Comparison of ENCODE assay signal across 11 cellular contexts in the genomic region with DNA sequence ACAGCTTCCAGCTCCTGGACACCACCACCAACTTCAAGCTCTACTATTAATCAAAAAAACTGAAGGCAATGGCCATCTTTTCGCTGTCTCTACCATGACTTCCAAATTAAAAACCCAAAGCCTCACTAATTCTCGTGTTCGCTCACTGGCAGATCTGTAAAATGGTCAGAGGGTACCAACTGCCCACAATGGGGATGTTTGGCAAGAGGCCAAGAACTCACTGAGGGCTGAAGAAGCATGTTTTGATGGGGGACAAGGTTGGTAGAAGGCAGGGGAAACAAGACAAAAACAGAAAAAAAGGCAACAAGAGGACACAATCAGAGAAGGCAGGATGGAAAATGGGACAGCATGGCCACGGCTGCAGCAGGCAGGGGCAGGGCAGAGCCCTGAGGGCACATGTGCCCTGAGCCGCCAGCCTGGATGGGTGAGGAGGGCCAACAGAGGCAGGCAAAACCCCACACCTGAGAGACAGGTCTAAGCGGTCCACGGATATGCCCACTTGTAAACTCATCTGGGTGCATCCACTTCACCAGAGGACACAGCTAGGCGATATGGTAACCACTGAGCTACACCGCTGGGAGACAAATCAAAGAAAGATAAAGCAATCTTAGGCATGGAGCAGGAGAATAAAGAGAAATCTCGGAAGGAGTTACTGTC. TPM values are rescaled to one million over a fixed set of nuclear protein-coding genes. Genes with fewer than 3 reads are reported as not detected.
DNase-seq lines count a peak whose midpoint lies in the region; ATAC-seq and TF ChIP-seq lines count a peak whose summit lies in the region.
"Had no signal": no experiment of that assay in that cellular context is flagged by ENCODE, and none has a peak within 500 bp of the region (broad histone marks: within the 10 kb centered on the region; RNA-seq: fewer than 3 reads in every experiment).

No MANE protein-coding gene starts in this region.

- no peaks in the 10 kb centered on the region for H3K9me3 Mint-ChIP-seq in activated CD8-positive, alpha-beta memory T cell treated with anti-CD3 and anti-CD28 coated beads, Interleukin-2, amount 10 ng/mL, durations not matched to agents 7 days and 5 days (ENCODE audit: low read depth)
- H3K9me3 Mint-ChIP-seq in endothelial cell (ENCODE audit: unreplicated experiment), result no peaks in the 10 kb centered on the region

- H3K79me2 ChIP-seq in smooth muscle cell (ENCODE audit: low read depth), result peaks cover 74% of the 10 kb centered on the region

- peak overlapping the region; percentile 69 for H3K4me2 ChIP-seq in smooth muscle cell

- no peaks in the 10 kb centered on the region for H4K20me1 ChIP-seq in smooth muscle cell (ENCODE audit: low read depth)

- H3K4me3 ChIP-seq in RWPE2 (ENCODE audit: severe bottlenecking) (no peak overlapping the region), smooth muscle cell (no peak overlapping the region), left lung (no peak overlapping the region)

- no peaks in the 10 kb centered on the region for H3K27me3 ChIP-seq in RWPE2 (ENCODE audit: insufficient read depth, poor library complexity, severe bottlenecking)
- no peaks in the 10 kb centered on the region for H3K27me3 ChIP-seq in smooth muscle cell (ENCODE audit: low read depth)
- H3K27me3 ChIP-seq in left lung, result no peaks in the 10 kb centered on the region

- no peaks in the 10 kb centered on the region for H3K27me3 Mint-ChIP-seq in activated CD8-positive, alpha-beta memory T cell treated with anti-CD3 and anti-CD28 coated beads, Interleukin-2, amount 10 ng/mL, durations not matched to agents 7 days and 5 days
- peaks cover 8% of the 10 kb centered on the region for H3K27me3 Mint-ChIP-seq in endothelial cell (ENCODE audit: unreplicated experiment)

- DNase-seq in activated CD8-positive, alpha-beta memory T cell treated with anti-CD3 and anti-CD28 coated beads, Interleukin-2, amount 10 ng/mL, durations not matched to agents 7 days and 5 days, result no peak
- no peak for DNase-seq in activated CD8-positive, alpha-beta memory T cell treated with anti-CD3 and anti-CD28 coated beads for 24 hours
- DNase-seq in RWPE2 (ENCODE audit: low spot score), result no peak
- DNase-seq in endothelial cell (ENCODE audit: low spot score), result no peak
- DNase-seq in smooth muscle cell (lab: John Stamatoyannopoulos, UW; ENCODE audit: unreplicated experiment), result no peak
- no peak for DNase-seq in left lung
- no peak for DNase-seq in COLO829 (ENCODE audit: low spot score)
- DNase-seq: kidney glomerular epithelial cell, NCI-H2081 treated with DMSO at 0.1 percent for 48 hours had no signal

- H2AFZ ChIP-seq in smooth muscle cell (ENCODE audit: low read depth), result no peak overlapping the region

- peak overlapping the region; percentile 86 for H3K9ac ChIP-seq in smooth muscle cell (ENCODE audit: low read depth)
- H3K9ac ChIP-seq: KMS-11 had no signal

- H3K36me3 ChIP-seq in RWPE2 (ENCODE audit: low read depth) (peaks cover 4% of the 10 kb centered on the region; the same call in 1 of the 2 replicates), smooth muscle cell (ENCODE audit: low read depth) (no peaks in the 10 kb centered on the region), left lung (peaks cover 0 to 35% of the 10 kb centered on the region in 2 donors)

- peaks cover 31% of the 10 kb centered on the region for H3K36me3 Mint-ChIP-seq in activated CD8-positive, alpha-beta memory T cell treated with anti-CD3 and anti-CD28 coated beads, Interleukin-2, amount 10 ng/mL, durations not matched to agents 7 days and 5 days
- H3K36me3 Mint-ChIP-seq in endothelial cell (ENCODE audit: low read depth, unreplicated experiment), result peaks cover 28% of the 10 kb centered on the region

- H3K4me3 Mint-ChIP-seq in activated CD8-positive, alpha-beta memory T cell treated with anti-CD3 and anti-CD28 coated beads, Interleukin-2, amount 10 ng/mL, durations not matched to agents 7 days and 5 days, result no peak overlapping the region
- peak overlapping the region; percentile 52 for H3K4me3 Mint-ChIP-seq in endothelial cell (ENCODE audit: unreplicated experiment)

- ATAC-seq in activated CD8-positive, alpha-beta memory T cell treated with anti-CD3 and anti-CD28 coated beads, Interleukin-2, amount 10 ng/mL, durations not matched to agents 7 days and 5 days, result no peak
- ATAC-seq in RWPE2 (ENCODE audit: low read depth), result no peak
- ATAC-seq in HG03354 (IDR thresholded peaks at IDR 0.05; ENCODE audit: poor library complexity, severe bottlenecking, unreplicated experiment), result no peak
- no peak for ATAC-seq in left lung

- H3K27ac Mint-ChIP-seq in activated CD8-positive, alpha-beta memory T cell treated with anti-CD3 and anti-CD28 coated beads, Interleukin-2, amount 10 ng/mL, durations not matched to agents 7 days and 5 days, result peak overlapping the region; percentile 84
- peak overlapping the region; percentile 7 for H3K27ac Mint-ChIP-seq in endothelial cell (ENCODE audit: unreplicated experiment)

- intact Hi-C loops in left lung (cut with DNase I), result loop anchor here in 1 of 2 donors (5.0 kb wide), 1 partner anchor 95 kb away; a partner anchor contains a TSS

- peaks cover 20% of the 10 kb centered on the region for H3F3A ChIP-seq in smooth muscle cell (ENCODE audit: low read depth)

- TF ChIP-seq CTCF in RWPE2 (IDR thresholded peaks at IDR 0.05; ENCODE audit: poor library complexity, severe bottlenecking), result no peak
- TF ChIP-seq CTCF in endothelial cell (IDR thresholded peaks at IDR 0.05; ENCODE audit: unreplicated experiment), result no peak
- TF ChIP-seq CTCF in smooth muscle cell (IDR thresholded peaks at IDR 0.05; ENCODE audit: borderline replicate concordance, insufficient read depth, poor library complexity, severe bottlenecking), result no peak
- no peak for TF ChIP-seq CTCF in left lung (IDR thresholded peaks at IDR 0.05)

- H3K27ac ChIP-seq in RWPE2 (ENCODE audit: poor library complexity, severe bottlenecking), result peak overlapping the region; percentile 56
- peak overlapping the region; percentile 99 for H3K27ac ChIP-seq in smooth muscle cell (ENCODE audit: low read depth)
- H3K27ac ChIP-seq in left lung, result peak overlapping the region in 1 of 2 donors; percentile 68
- H3K27ac ChIP-seq: KMS-11 had no signal

- no peaks in the 10 kb centered on the region for H3K9me3 ChIP-seq in RWPE2 (ENCODE audit: severe bottlenecking)
- H3K9me3 ChIP-seq in smooth muscle cell (replicated peaks; ENCODE audit: low read depth), result no peaks in the 10 kb centered on the region
- H3K9me3 ChIP-seq in left lung, result no peaks in the 10 kb centered on the region

- H3K4me1 ChIP-seq in RWPE2 (ENCODE audit: insufficient read depth, poor library complexity, severe bottlenecking), result peaks cover 36% of the 10 kb centered on the region
- peaks cover 20% of the 10 kb centered on the region for H3K4me1 ChIP-seq in smooth muscle cell (ENCODE audit: low read depth)
- peaks cover 9 to 60% of the 10 kb centered on the region in 2 donors for H3K4me1 ChIP-seq in left lung

- CTCF ChIA-PET in activated CD8-positive, alpha-beta memory T cell treated with anti-CD3 and anti-CD28 coated beads, Interleukin-2, amount 10 ng/mL, durations not matched to agents 7 days and 5 days (lab: Charles Lee), result interaction anchor here (1.1 to 25.5 kb wide), 10 partner anchors 8 to 121 kb away, joined by 3 to 657 read pairs (median 6); a partner anchor contains a TSS

- 97% methylated on average over 10 of the region's 10 CpGs for WGBS in smooth muscle cell (ENCODE audit: low lambda C conversion rate)

- H3K4me1 Mint-ChIP-seq in activated CD8-positive, alpha-beta memory T cell treated with anti-CD3 and anti-CD28 coated beads, Interleukin-2, amount 10 ng/mL, durations not matched to agents 7 days and 5 days, result peaks cover 54% of the 10 kb centered on the region
- H3K4me1 Mint-ChIP-seq in endothelial cell (ENCODE audit: unreplicated experiment), result peaks cover 25% of the 10 kb centered on the region

RNA-seq across cellular contexts. Expression of a gene that starts 50.3 kb away (rescaled TPM):
- 10 to 100 TPM; 48.9 to 57.5 TPM for total RNA-seq in activated CD8-positive, alpha-beta memory T cell treated with anti-CD3 and anti-CD28 coated beads, Interleukin-2, amount 10 ng/mL, durations not matched to agents 7 days and 5 days
- 86.2 TPM for total RNA-seq in endothelial cell (ENCODE audit: unreplicated experiment)
- total RNA-seq in smooth muscle cell, result 140 and 154 TPM in 2 replicates
- polyA plus RNA-seq in smooth muscle cell, result 145 and 159 TPM in 2 replicates
- 10 to 100 TPM; 45.7 to 55.5 TPM for total RNA-seq in left lung
